In the genomic region with DNA sequence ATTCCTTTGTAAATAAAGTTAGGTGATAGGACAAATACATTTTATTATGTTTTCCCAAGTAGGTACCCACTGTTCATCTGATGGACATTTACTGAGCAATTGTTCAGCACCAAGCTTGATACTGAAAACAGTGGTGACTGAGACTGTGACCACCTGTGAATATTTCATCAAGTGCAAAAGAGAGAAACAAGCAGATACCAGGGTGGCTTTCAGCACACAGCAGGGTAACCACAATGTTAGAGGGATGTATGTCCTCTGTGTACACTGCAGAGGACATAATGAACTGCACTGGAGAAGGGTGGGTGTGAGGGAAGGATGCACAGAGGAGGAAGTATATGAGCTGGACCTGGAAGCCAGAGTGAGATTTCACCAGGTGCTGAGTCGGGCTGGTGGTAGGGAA, we compare ENCODE assay signal across 33 cellular contexts.
"Had no signal": no experiment of that assay in that cellular context is flagged by ENCODE, and none has a peak within 500 bp of the region (broad histone marks: within the 10 kb centered on the region; RNA-seq: fewer than 3 reads in every experiment).

No MANE protein-coding gene starts in this region.

- H3K27ac ChIP-seq: cardiac muscle cell, colonic mucosa, SJCRH30, SK-N-MC had no signal

- H3K27me3 ChIP-seq: cardiac muscle cell, colonic mucosa, SJCRH30 had no signal

- H3K9me3 ChIP-seq: colonic mucosa, SJCRH30 had no signal

- DNase-seq: activated CD4-positive, alpha-beta memory T cell treated with anti-CD3 and anti-CD28 coated beads for 36 hours; activated CD4-positive, alpha-beta T cell treated with anti-CD3 and anti-CD28 coated beads for 36 hours; activated CD4-positive, alpha-beta T cell treated with anti-CD3 and anti-CD28 coated beads, Interleukin-2, amount 10 ng/mL, durations not matched to agents 7 days and 5 days; activated CD8-positive, alpha-beta memory T cell treated with anti-CD3 and anti-CD28 coated beads, Interleukin-2, amount 50 U/mL, for 48 hours; activated effector memory CD4-positive, alpha-beta T cell treated with Interleukin-2 at 50 U/mL for 16 hours; activated naive CD4-positive, alpha-beta T cell; activated naive CD4-positive, alpha-beta T cell treated with anti-CD3 and anti-CD28 coated beads, Interleukin-2, amount 50 U/mL, for 16 hours; activated naive CD8-positive, alpha-beta T cell treated with anti-CD3 and anti-CD28 coated beads for 36 hours; activated T-cell treated with anti-CD3 and anti-CD28 coated beads, Interleukin-2, amount 50 U/mL, for 48 hours; amniotic stem cell; aorta; colonic mucosa; MM.1S; MV-4-11; NCI-H1092; NCI-H1417; NCI-H146; NCI-H187; NCI-H2029 treated with DMSO at 0.1 percent for 48 hours; NCI-H2107; NCI-H2171 treated with DMSO at 0.1 percent for 48 hours; NCI-H2227 treated with DMSO at 0.1 percent for 48 hours; NCI-H446; NCI-H510A treated with DMSO at 0.1 percent for 48 hours; NCI-H69; NCI-H82; SHP77 had no signal

- H3K36me3 ChIP-seq: cardiac muscle cell, colonic mucosa, SJCRH30 had no signal

- ATAC-seq: activated CD4-positive, alpha-beta T cell treated with anti-CD3 and anti-CD28 coated beads for 36 hours; activated CD4-positive, CD25-positive, alpha-beta regulatory T cell treated with anti-CD3 and anti-CD28 coated beads, Interleukin-2, amount 50 U/mL, for 24 hours; Panc1; WTC11 had no signal

- H3K4me1 ChIP-seq: colonic mucosa had no signal

- H3K4me3 ChIP-seq: cardiac muscle cell, colonic mucosa, SJCRH30, SK-N-MC had no signal
